21 cellular contexts compared by ENCODE assay signal in genomic region chr14:90549794-90550591, GRCh38.
"Had no signal": no experiment of that assay in that cellular context is flagged by ENCODE, and none has a peak within 500 bp of the region (broad histone marks: within the 10 kb centered on the region; RNA-seq: fewer than 3 reads in every experiment).

No MANE protein-coding gene starts in this region.

- DNase-seq: activated CD4-positive, CD25-positive, alpha-beta regulatory T cell treated with anti-CD3 and anti-CD28 coated beads, Interleukin-2, amount 50 U/mL, for 72 hours; activated T-cell treated with anti-CD3 and anti-CD28 coated beads, Interleukin-2, amount 50 U/mL, for 1 hour; central memory CD4-positive, alpha-beta T cell; foreskin fibroblast; heart right ventricle; islet precursor cell; left colon; mesenchymal stem cell; mucosa of descending colon; naive B cell; stimulated activated CD4-positive, alpha-beta T cell treated with anti-CD3 and anti-CD28 coated beads, Interleukin-4, amount 100 ng/mL, for 24 hours; stimulated activated naive CD4-positive, alpha-beta T cell treated with Interleukin-2 at 50 U/mL for 16 hours; substantia nigra; T-cell; WERI-Rb-1 had no signal

- H3K36me3 Mint-ChIP-seq: activated naive CD4-positive, alpha-beta T cell treated with anti-CD3 and anti-CD28 coated beads, Interleukin-2, amount 50 U/mL, for 72 hours; naive B cell; T-cell had no signal

- H3K4me1 Mint-ChIP-seq: naive B cell, T-cell had no signal

- H3K27me3 ChIP-seq: heart right ventricle, thyroid gland had no signal

- H3K4me3 ChIP-seq: heart right ventricle, mucosa of descending colon, thyroid gland had no signal

- H3K27ac Mint-ChIP-seq: activated naive CD4-positive, alpha-beta T cell treated with anti-CD3 and anti-CD28 coated beads, Interleukin-2, amount 50 U/mL, for 72 hours; T-cell had no signal

- H3K4me3 Mint-ChIP-seq: brain, naive B cell, T-cell had no signal

- FAIRE-seq: colon, TTC549 had no signal

- H3K9me3 Mint-ChIP-seq: activated naive CD4-positive, alpha-beta T cell treated with anti-CD3 and anti-CD28 coated beads, Interleukin-2, amount 50 U/mL, for 72 hours; T-cell had no signal

- ATAC-seq: activated naive CD4-positive, alpha-beta T cell treated with anti-CD3 and anti-CD28 coated beads, Interleukin-2, amount 50 U/mL, for 72 hours; heart right ventricle; left colon; mucosa of descending colon; T-cell had no signal

- H3K9me3 ChIP-seq: heart right ventricle, mucosa of descending colon, thyroid gland had no signal

- H3K27me3 Mint-ChIP-seq: naive B cell, T-cell had no signal

- H3K36me3 ChIP-seq: thyroid gland had no signal

- H3K27ac ChIP-seq: epithelial cell of prostate, heart right ventricle, thyroid gland, WERI-Rb-1 had no signal
